In genomic region chr7:30321992-30322637, GRCh38 we compare ENCODE assay signal across 8 cellular contexts. TPM values are rescaled to one million over a fixed set of nuclear protein-coding genes. Genes with fewer than 3 reads are reported as not detected.
DNase-seq lines count a peak whose midpoint lies in the region; ATAC-seq, FAIRE-seq and TF ChIP-seq lines count a peak whose summit lies in the region.

No MANE protein-coding gene starts in this region.

- TF ChIP-seq RAD21 in liver (IDR thresholded peaks at IDR 0.05), result no peak
- no peak for TF ChIP-seq RAD21 in HepG2 (CRISPR knock-in tag; IDR thresholded peaks at IDR 0.05)

- ATAC-seq in HepG2 (no peak), HG02759 (IDR thresholded peaks at IDR 0.05; ENCODE audit: unreplicated experiment) (peak; percentile 77)

- TF ChIP-seq EP300 in HepG2 (IDR thresholded peaks at IDR 0.05; ENCODE audit: low read depth in 2 of 2, low read length in 2 of 2), result no peak
- no peak for TF ChIP-seq EP300 in HepG2 (CRISPR knock-in tag; IDR thresholded peaks at IDR 0.05; ENCODE audit: borderline replicate concordance)

- TF ChIP-seq POLR2A in HepG2 (IDR thresholded peaks at IDR 0.05; ENCODE audit: insufficient read depth in 1 of 2, low read depth in 2 of 2, low read length in 2 of 2), result no peak
- TF ChIP-seq POLR2A in prostate gland (IDR thresholded peaks at IDR 0.05), result no peak

- CTCF ChIA-PET in HepG2 (lab: Yijun Ruan, JAX; ENCODE audit: low intra/inter-chr PET ratio, low total read pairs), result no interaction called here

- 60% methylated on average over 6 of the region's 6 CpGs for WGBS in liver
- WGBS in HepG2 (ENCODE audit: low lambda C conversion rate), result 91% methylated on average over 6 of the region's 6 CpGs
- 38% methylated on average over 6 of the region's 6 CpGs for WGBS in prostate gland

- H3K9ac ChIP-seq in liver (ENCODE audit: low read depth in 1 of 2, low read length in 2 of 2) (peak overlapping the region in 1 of 2 donors; percentile 62), HepG2 (ENCODE audit: insufficient read depth, low read depth, low read length) (no peak overlapping the region)

- H3K36me3 ChIP-seq in liver (ENCODE audit: control insufficient read depth in 4 of 4, insufficient read depth in 3 of 4, low read depth in 1 of 4, low read length in 3 of 4) (peaks cover 0 to 2% (median 0%) of the 10 kb centered on the region in 4 donors), HepG2 (replicated peaks in 1 of 2; ENCODE audit: control insufficient read depth in 1 of 2, insufficient read depth in 2 of 2, low read length in 2 of 2) (peaks cover 0 to 3% of the 10 kb centered on the region in 2 experiments; a peak in 1 of 5 replicates), prostate gland (no peaks in the 10 kb centered on the region)

- no peaks in the 10 kb centered on the region for H3K9me3 ChIP-seq in liver (ENCODE audit: control insufficient read depth in 4 of 4, low read length in 3 of 4)
- no peaks in the 10 kb centered on the region for H3K9me3 ChIP-seq in HepG2 (ENCODE audit: low read length)
- no peaks in the 10 kb centered on the region for H3K9me3 ChIP-seq in prostate gland

- BruUV-seq in HepG2 (replicated peaks; lab: Mats Ljungman, UMichigan), result no TSS peak

- no peak overlapping the region for H2AFZ ChIP-seq in HepG2 (ENCODE audit: low read length)

- H3K4me1 ChIP-seq in liver (ENCODE audit: control insufficient read depth in 4 of 4, insufficient read depth in 4 of 4, low read length in 3 of 4), result peaks cover 0 to 16% (median 2%) of the 10 kb centered on the region in 4 donors
- peaks cover 15% of the 10 kb centered on the region for H3K4me1 ChIP-seq in HepG2 (ENCODE audit: insufficient read depth, low read length)
- peaks cover 4% of the 10 kb centered on the region for H3K4me1 ChIP-seq in prostate gland (replicated peaks)

- H3K4me3 ChIP-seq in liver (ENCODE audit: low read depth in 1 of 3, low read length in 3 of 3), result peak overlapping the region in 1 of 3 donors; percentile 1
- no peak overlapping the region for H3K4me3 ChIP-seq in HepG2 (replicated peaks in 1 of 3; ENCODE audit: insufficient read depth in 1 of 3, low read depth in 2 of 3, low read length in 3 of 3)
- H3K4me3 ChIP-seq in dorsolateral prefrontal cortex, result peak overlapping the region in 30 of 59 donors; percentile 2 to 50 (median 26)
- peak overlapping the region in 1 of 2 donors; percentile 0 for H3K4me3 ChIP-seq in prostate gland

- FAIRE-seq in HepG2 (lab: Jason Lieb, UNC), result no peak

- POLR2A ChIA-PET in HepG2 (lab: Yijun Ruan, JAX), result no interaction called here

- H3K27ac ChIP-seq in liver (ENCODE audit: low read depth in 1 of 2, low read length in 2 of 2) (peak overlapping the region; percentile 23 to 36), HepG2 (ENCODE audit: extremely low read length, insufficient read depth, low read length) (no peak overlapping the region), dorsolateral prefrontal cortex (peak overlapping the region in 10 of 59 donors; percentile 6 to 33 (median 24)), prostate gland (peak overlapping the region; percentile 39 to 71)

- TF ChIP-seq CTCF in liver (IDR thresholded peaks at IDR 0.05; ENCODE audit: low read depth, low read length, missing input control) (no peak), HepG2 (CRISPR knock-in tag; IDR thresholded peaks at IDR 0.05) (no peak), dorsolateral prefrontal cortex (IDR thresholded peaks at IDR 0.05 in 54 of 56, conservative IDR thresholded peaks at IDR 0.05 in 2 of 56; ENCODE audit: low read depth in 1 of 56, partially characterized antibody in 56 of 56) (no peak), prostate gland (IDR thresholded peaks at IDR 0.05) (no peak)

- H4K20me1 ChIP-seq in HepG2 (ENCODE audit: insufficient read depth, low read length), result no peaks in the 10 kb centered on the region; the same call in 1 of the 2 replicates

- in situ Hi-C loops in HepG2 (cut with HindIII; ENCODE audit: extremely low pct_ligation_motif_present, low pct_unique_long_range_greater_than_20kb), result no loop called here

- intact Hi-C loops in HepG2 (cut with micrococcal nuclease; ENCODE audit: unreplicated experiment), result no loop called here
- intact Hi-C loops in dorsolateral prefrontal cortex (cut with DNase I), result no loop called here
- intact Hi-C loops in prostate gland (cut with DNase I), result no loop called here

- H3K27me3 ChIP-seq in liver (ENCODE audit: control insufficient read depth in 4 of 4, insufficient read depth in 4 of 4, low read length in 3 of 4) (no peaks in the 10 kb centered on the region), HepG2 (ENCODE audit: control insufficient read depth in 1 of 2, insufficient read depth in 2 of 2, low read length in 2 of 2) (no peaks in the 10 kb centered on the region), dorsolateral prefrontal cortex (no peaks in the 10 kb centered on the region), prostate gland (replicated peaks; ENCODE audit: insufficient read depth) (no peaks in the 10 kb centered on the region)

- peaks cover 30% of the 10 kb centered on the region for H3K79me2 ChIP-seq in HepG2 (ENCODE audit: insufficient read depth, low read length)

- DNase-seq in HepG2 (ENCODE audit: low spot score) (no peak), NCI-H446 treated with DMSO at 0.1 percent for 48 hours (lab: John Stamatoyannopoulos, UW) (peak; percentile 75), dorsolateral prefrontal cortex (no peak), prostate gland (ENCODE audit: low spot score) (peak; percentile 16), 8988T (no peak), SHP77 (lab: John Stamatoyannopoulos, UW) (no peak)

- no peak overlapping the region for H3K4me2 ChIP-seq in HepG2 (ENCODE audit: low read depth, low read length)

TF ChIP-seq in liver, 16 proteins besides CTCF, POLR2A, EP300 and RAD21:
- TF ChIP-seq ZBTB33 (IDR thresholded peaks at IDR 0.05), result no peak
- TF ChIP-seq JUND (IDR thresholded peaks at IDR 0.05), result no peak
- TF ChIP-seq HNF4A (conservative IDR thresholded peaks at IDR 0.05), result no peak

TF ChIP-seq in HepG2, 621 proteins besides CTCF, POLR2A, EP300 and RAD21:
- TF ChIP-seq ATF7 (IDR thresholded peaks at IDR 0.05), result no peak
- TF ChIP-seq ATF7 (CRISPR knock-in tag; IDR thresholded peaks at IDR 0.05), result no peak
- no peak for TF ChIP-seq ZNF205 (CRISPR knock-in tag; IDR thresholded peaks at IDR 0.05)
- TF ChIP-seq POLR2AphosphoS5 (IDR thresholded peaks at IDR 0.05; ENCODE audit: low read depth, low read length), result no peak
- no peak for TF ChIP-seq MAF1 (CRISPR knock-in tag; IDR thresholded peaks at IDR 0.05; ENCODE audit: borderline replicate concordance)
- TF ChIP-seq ETS1 (CRISPR knock-in tag; IDR thresholded peaks at IDR 0.05), result no peak
- TF ChIP-seq ZNF280B (CRISPR knock-in tag; IDR thresholded peaks at IDR 0.05; ENCODE audit: borderline replicate concordance), result no peak

RNA-seq across cellular contexts. Expression of gene ZNRF2, which starts 37.7 kb away (rescaled TPM):
- total RNA-seq in liver (10 to 100 TPM; 16.6 to 30.0 TPM), HepG2 (2016; rRNA removed; fragmentation: Illumina TruSeq; extraction: Trizol) (6.9 and 7.7 TPM in 2 replicates), dorsolateral prefrontal cortex (10 to 100 TPM; 11.4 to 24.8 (median 16.7) TPM), prostate gland (10 to 100 TPM; 23.0 to 35.2 TPM)
- polyA plus RNA-seq in liver (1 to 10 TPM; 6.9 to 8.8 TPM), HepG2 (2011; rRNA removed) (2.6 and 3.5 TPM in 2 replicates)
- 3.0 and 3.2 TPM in 2 replicates for total RNA-seq in HepG2 (2016; cell fraction: cytosol; rRNA removed; fragmentation: Illumina TruSeq; extraction: Trizol; ENCODE audit: low read depth)
- total RNA-seq in HepG2 (2016; cell fraction: insoluble cytoplasmic fraction; rRNA removed; fragmentation: Illumina TruSeq; extraction: Trizol), result 7.3 and 7.6 TPM in 2 replicates
- 6.7 and 7.1 TPM in 2 replicates for total RNA-seq in HepG2 (2016; cell fraction: membrane; rRNA removed; fragmentation: Illumina TruSeq; extraction: Trizol)
- 13.5 and 14.4 TPM in 2 replicates for total RNA-seq in HepG2 (2016; cell fraction: nucleus; rRNA removed; fragmentation: Illumina TruSeq; extraction: Trizol)
- 1.8 and 2.3 TPM in 2 replicates for polyA plus RNA-seq in HepG2 (2011; cell fraction: cytosol; rRNA removed)
- 3.4 TPM in 2 replicates for polyA plus RNA-seq in HepG2 (2011; cell fraction: nucleus; rRNA removed)
- polyA plus RNA-seq in HepG2 (2012), result 3.9 and 4.5 TPM in 2 replicates
- polyA plus RNA-seq in HepG2 (2016; cell fraction: cytosol; fragmentation: Illumina TruSeq; extraction: Trizol; ENCODE audit: low read depth), result 2.5 and 2.9 TPM in 2 replicates
- 8.1 and 8.6 TPM in 2 replicates for polyA plus RNA-seq in HepG2 (2016; cell fraction: insoluble cytoplasmic fraction; fragmentation: Illumina TruSeq; extraction: Trizol; ENCODE audit: low read depth)
- 5.2 and 5.5 TPM in 2 replicates for polyA plus RNA-seq in HepG2 (2016; cell fraction: membrane; fragmentation: Illumina TruSeq; extraction: Trizol; ENCODE audit: low read depth)
- polyA plus RNA-seq in HepG2 (2016; cell fraction: nucleus; fragmentation: Illumina TruSeq; extraction: Trizol; ENCODE audit: insufficient read depth, low read depth), result 7.3 and 7.8 TPM in 2 replicates
- 1.5 and 1.9 TPM in 2 replicates for polyA minus RNA-seq in HepG2 (2011; rRNA and poly(A)+ RNA removed; ENCODE audit: low replicate concordance)
- polyA minus RNA-seq in HepG2 (2011; cell fraction: cytosol; rRNA and poly(A)+ RNA removed), result 5.7 and 6.2 TPM in 2 replicates
- polyA minus RNA-seq in HepG2 (2011; cell fraction: nucleus; rRNA and poly(A)+ RNA removed), result 21.9 and 25.9 TPM in 2 replicates

Comparison
In these comparisons a context has a peak if more than half of its experiments do, and no peak if none do; other contexts are left out.
1. H3K4me3 ChIP-seq: peak in dorsolateral prefrontal cortex (30 of 59); none in HepG2 (0 of 3).
2. DNase-seq: peak in NCI-H446 treated with DMSO at 0.1 percent for 48 hours (single experiment) and prostate gland (single experiment); none in HepG2 (single experiment), dorsolateral prefrontal cortex (0 of 10), 8988T (single experiment) and SHP77 (0 of 2).